ENCODE assay signal across 19 cellular contexts in the genomic region with DNA sequence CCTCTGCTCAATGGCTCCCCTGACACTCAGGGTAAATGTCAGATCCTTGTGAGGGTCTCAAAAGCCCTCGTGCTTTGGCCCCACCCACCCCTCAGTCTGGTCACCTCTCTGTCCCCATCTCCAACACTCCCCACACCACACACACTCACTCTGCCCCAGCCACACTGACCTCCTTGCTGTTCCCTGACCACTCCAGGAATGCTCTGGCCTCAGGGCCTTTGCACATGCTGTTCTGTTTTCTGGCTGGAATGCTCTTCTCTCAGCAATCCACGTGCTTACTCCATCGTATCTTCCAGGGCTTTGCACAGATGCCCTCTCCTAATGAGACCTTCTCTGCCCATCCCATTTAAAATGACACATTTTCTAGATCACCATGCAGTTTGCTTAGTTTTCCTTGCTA.
"Had no signal": no experiment of that assay in that cellular context is flagged by ENCODE, and none has a peak within 500 bp of the region (broad histone marks: within the 10 kb centered on the region; RNA-seq: fewer than 3 reads in every experiment).

No MANE protein-coding gene starts in this region.

- H3K27ac Mint-ChIP-seq: activated naive CD8-positive, alpha-beta T cell; activated T-helper 2 cell treated with anti-CD3 and anti-CD28 coated beads, Interferon-gamma antibody, Interleukin-2, Interleukin-4, amounts not matched to agents 10 μg/mL and 5 μg/mL and 100 μg/mL, durations not matched to agents 14 hours and 24 hours and 36 hours; T-cell; T-helper 2 cell treated with Interferon-gamma antibody and Interleukin-4, amounts not matched to agents 5 μg/mL and 100 μg/mL, for 36 hours had no signal

- H3K27ac ChIP-seq: upper lobe of right lung, VCaP had no signal

- ATAC-seq: activated T-cell treated with anti-CD3 and anti-CD28 coated beads, Interleukin-2, amount 50 U/mL, for 4 hours; T-cell had no signal

- H3K4me3 ChIP-seq: esophagus squamous epithelium, gastrocnemius medialis, upper lobe of right lung had no signal

- H3K4me3 Mint-ChIP-seq: activated naive CD8-positive, alpha-beta T cell; activated T-cell treated with anti-CD3 and anti-CD28 coated beads, Interleukin-2, amount 50 U/mL, for 4 hours; endodermal cell; neural crest cell; T-cell; T-helper 2 cell treated with Interferon-gamma antibody and Interleukin-4, amounts not matched to agents 5 μg/mL and 100 μg/mL, for 36 hours had no signal

- H3K27me3 ChIP-seq: esophagus squamous epithelium had no signal

- H3K36me3 Mint-ChIP-seq: activated naive CD8-positive, alpha-beta T cell; T-cell had no signal

- H3K36me3 ChIP-seq: esophagus squamous epithelium, gastrocnemius medialis, upper lobe of right lung had no signal

- H3K9me3 Mint-ChIP-seq: activated T-cell treated with anti-CD3 and anti-CD28 coated beads, Interleukin-2, amount 50 U/mL, for 4 hours; neural crest cell; T-helper 2 cell treated with Interferon-gamma antibody and Interleukin-4, amounts not matched to agents 5 μg/mL and 100 μg/mL, for 36 hours had no signal

- DNase-seq: activated CD4-positive, alpha-beta T cell treated with anti-CD3 and anti-CD28 coated beads for 1 hour; activated CD8-positive, alpha-beta memory T cell treated with anti-CD3 and anti-CD28 coated beads, Interleukin-2, amount 50 U/mL, for 48 hours; activated naive CD4-positive, alpha-beta T cell; activated T-cell treated with anti-CD3 and anti-CD28 coated beads, Interleukin-2, amount 50 U/mL, for 4 hours; central memory CD4-positive, alpha-beta T cell; endodermal cell; esophagus squamous epithelium; gastrocnemius medialis; left cardiac atrium; small intestine; stimulated activated CD4-positive, alpha-beta T cell treated with anti-CD3 and anti-CD28 coated beads, Interleukin-4, amount 100 ng/mL, for 1 hour; stimulated activated naive CD4-positive, alpha-beta T cell treated with Interleukin-2 at 50 U/mL for 16 hours; T-cell; upper lobe of right lung had no signal

- H3K9me3 ChIP-seq: esophagus squamous epithelium, gastrocnemius medialis, upper lobe of right lung had no signal

- H3K4me1 ChIP-seq: gastrocnemius medialis had no signal
